ENCODE assay signal across 8 cellular contexts in the genomic region with DNA sequence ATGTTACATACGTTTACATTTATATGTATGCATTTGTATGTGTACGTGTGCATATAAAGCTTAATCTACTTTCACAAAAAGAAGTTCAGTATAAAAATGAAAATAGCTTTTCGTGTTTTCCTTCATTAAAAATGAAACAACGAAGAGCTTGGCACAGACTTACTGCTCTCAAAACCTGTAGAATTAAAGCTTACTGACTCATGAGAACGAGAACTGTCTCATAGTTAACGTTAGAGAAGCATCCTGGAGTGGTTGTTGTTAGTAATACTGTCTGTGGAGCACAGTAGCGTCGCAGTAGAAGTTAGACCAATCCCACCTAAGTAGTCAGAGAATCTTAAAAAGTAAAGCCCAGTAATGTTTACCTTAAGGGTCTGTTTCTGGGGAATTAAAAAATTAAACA. TPM values are rescaled to one million over a fixed set of nuclear protein-coding genes. Genes with fewer than 3 reads are reported as not detected.
DNase-seq lines count a peak whose midpoint lies in the region; ATAC-seq and TF ChIP-seq lines count a peak whose summit lies in the region.

No MANE protein-coding gene starts in this region.

- no peaks in the 10 kb centered on the region for H3K27me3 ChIP-seq in BE2C
- H3K27me3 ChIP-seq in HL-60 (ENCODE audit: insufficient read depth, poor library complexity, severe bottlenecking) = no peaks in the 10 kb centered on the region
- no peaks in the 10 kb centered on the region for H3K27me3 ChIP-seq in thoracic aorta (replicated peaks; ENCODE audit: insufficient read depth)

- H3K4me3 ChIP-seq in BE2C (ENCODE audit: low read depth, low read length) (peak overlapping the region; percentile 98), HL-60 (replicated peaks; ENCODE audit: insufficient read depth, low read length) (peak overlapping the region; percentile 74), thoracic aorta (peak overlapping the region; percentile 87)

- H3K4me1 ChIP-seq in BE2C (no peaks in the 10 kb centered on the region), thoracic aorta (ENCODE audit: control insufficient read depth in 1 of 2, low read depth in 2 of 2) (peaks cover 37 to 54% of the 10 kb centered on the region in 2 donors)

- peak overlapping the region; percentile 87 for H3K27ac ChIP-seq in HL-60 (replicated peaks)
- H3K27ac ChIP-seq in thoracic aorta = peak overlapping the region; percentile 92 to 96

- no peak for TF ChIP-seq CTCF in BE2C (IDR thresholded peaks at IDR 0.05; ENCODE audit: low read depth, low read length)
- no peak for TF ChIP-seq CTCF in HL-60 (IDR thresholded peaks at IDR 0.05; ENCODE audit: insufficient read depth, low read length)
- no peak for TF ChIP-seq CTCF in thoracic aorta (IDR thresholded peaks at IDR 0.05)
- TF ChIP-seq CTCF in omental fat pad (IDR thresholded peaks at IDR 0.05) = no peak

- ATAC-seq in thoracic aorta (ENCODE audit: insufficient number of reproducible peaks, low FRiP score, low read depth) (no peak), omental fat pad (ENCODE audit: low FRiP score) (no peak)

- H3K36me3 ChIP-seq in BE2C (peaks cover under 1% of the 10 kb centered on the region), thoracic aorta (no peaks in the 10 kb centered on the region)

- no peaks in the 10 kb centered on the region for H3K9me3 ChIP-seq in BE2C
- no peaks in the 10 kb centered on the region for H3K9me3 ChIP-seq in thoracic aorta

- DNase-seq in BE2C = no peak
- no peak for DNase-seq in HL-60 (ENCODE audit: low read depth in 1 of 2, low spot score in 1 of 2)
- DNase-seq in amniotic epithelial cell (ENCODE audit: low read depth) = peak; percentile 66
- peak; percentile 65 for DNase-seq in kidney tubule cell (ENCODE audit: low spot score)
- no peak for DNase-seq in thoracic aorta (ENCODE audit: low spot score)
- no peak for DNase-seq in islet precursor cell
- DNase-seq in omental fat pad (ENCODE audit: low spot score) = no peak
- DNase-seq in DMS153 treated with DMSO at 0.1 percent for 48 hours (lab: John Stamatoyannopoulos, UW; ENCODE audit: unreplicated experiment) = no peak

RNA-seq across cellular contexts. Expression of a gene that starts 1.3 kb away (rescaled TPM):
- 35.7 TPM for polyA plus RNA-seq in BE2C (2012; ENCODE audit: insufficient read depth, insufficient read length, low read depth)
- total RNA-seq in thoracic aorta (10 to 100 TPM; 51.6 to 52.3 TPM), omental fat pad (10 to 100 TPM; 25.7 to 55.0 (median 41.3) TPM)

RNA-seq across cellular contexts. Expression of a gene that starts 46.3 kb away (rescaled TPM):
- 3.2 TPM for polyA plus RNA-seq in BE2C (2012; ENCODE audit: insufficient read depth, insufficient read length, low read depth)
- total RNA-seq in thoracic aorta (1 to 10 TPM in 1 of 2 donors, not detected in 1; 1.1 TPM), omental fat pad (1 to 10 TPM in 2 of 4 donors, under 1 TPM in 1, not detected in 1; 0.32 to 2.6 (median 1.0) TPM)

RNA-seq across cellular contexts. Expression of a gene that starts 46.8 kb away (rescaled TPM):
- polyA plus RNA-seq in BE2C (2012; ENCODE audit: insufficient read depth, insufficient read length, low read depth) = 134 TPM
- total RNA-seq in thoracic aorta (1 to 10 TPM; 4.7 to 5.5 TPM), omental fat pad (1 to 10 TPM; 5.2 to 9.8 (median 5.9) TPM)

Comparison
In these comparisons a context has a peak if more than half of its experiments do, and no peak if none do; other contexts are left out.
1. DNase-seq: peak in amniotic epithelial cell (single experiment) and kidney tubule cell (single experiment); none in BE2C (single experiment), HL-60 (0 of 2), thoracic aorta (single experiment), islet precursor cell (single experiment), omental fat pad (single experiment) and DMS153 treated with DMSO at 0.1 percent for 48 hours (single experiment).
2. Peak in every context shown above with its lines, with median percentiles within 50 percentile points of each other: H3K4me3 ChIP-seq.